Comparison of ENCODE assay signal across 10 cellular contexts in the genomic region with DNA sequence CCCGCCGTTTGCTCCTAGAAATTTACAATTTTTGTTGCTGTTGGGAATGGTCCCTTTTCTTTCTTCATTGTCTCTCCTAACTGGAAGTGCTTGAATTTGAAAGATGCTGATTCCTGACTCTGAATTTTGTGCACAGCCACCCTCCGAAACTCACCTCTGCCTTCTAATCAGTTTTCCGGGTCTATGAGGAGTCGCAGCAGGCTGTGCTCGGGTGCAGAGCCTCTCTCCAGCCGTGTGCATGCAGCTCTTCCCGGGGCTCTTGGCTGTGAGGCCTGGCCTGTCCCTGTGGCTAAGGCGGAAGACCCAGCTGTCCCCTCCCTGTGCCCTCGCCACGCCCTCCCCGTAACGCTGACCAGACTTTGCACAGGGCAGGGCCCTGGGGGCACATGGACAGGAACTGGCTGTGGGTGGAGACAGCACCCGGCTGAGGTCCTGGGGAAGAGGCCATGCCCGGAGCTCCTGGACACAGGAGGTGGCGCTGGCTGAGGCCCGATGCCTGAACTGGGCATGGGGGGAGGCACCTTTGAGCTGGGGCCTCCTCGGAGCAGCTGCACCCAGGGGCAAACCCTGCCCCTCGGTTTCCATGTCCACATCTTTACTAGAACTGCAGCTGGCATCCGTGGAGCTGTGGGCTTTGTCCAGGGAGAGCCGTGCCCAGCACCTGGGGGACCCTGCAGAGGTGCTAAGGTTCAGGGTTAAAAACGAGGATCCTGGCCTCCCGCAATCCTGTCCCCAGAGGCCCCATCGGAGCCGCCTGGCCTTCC. TPM values are rescaled to one million over a fixed set of nuclear protein-coding genes. Genes with fewer than 3 reads are reported as not detected.
DNase-seq lines count a peak whose midpoint lies in the region; ATAC-seq and TF ChIP-seq lines count a peak whose summit lies in the region.
"Had no signal": no experiment of that assay in that cellular context is flagged by ENCODE, and none has a peak within 500 bp of the region (broad histone marks: within the 10 kb centered on the region; RNA-seq: fewer than 3 reads in every experiment).

No MANE protein-coding gene starts in this region.

- POLR2A ChIA-PET in activated CD4-positive, alpha-beta T cell treated with anti-CD3 and anti-CD28 coated beads, Interleukin-2, amount 10 ng/mL, durations not matched to agents 7 days and 5 days (lab: Charles Lee), result no interaction called here

- CTCF ChIA-PET in activated CD4-positive, alpha-beta T cell treated with anti-CD3 and anti-CD28 coated beads, Interleukin-2, amount 10 ng/mL, durations not matched to agents 7 days and 5 days (lab: Charles Lee), result interaction anchor here (0.7 to 1.4 kb wide), 3 partner anchors 10 to 531 kb away, joined by 3 to 5 read pairs (median 3); partner anchors contain the start of genes ATP5ME and MYL5

- no peaks in the 10 kb centered on the region for H3K27me3 Mint-ChIP-seq in activated CD4-positive, alpha-beta T cell treated with anti-CD3 and anti-CD28 coated beads, Interleukin-2, amount 10 ng/mL, durations not matched to agents 7 days and 5 days
- H3K27me3 Mint-ChIP-seq in activated T-cell treated with anti-CD3 and anti-CD28 coated beads, Interleukin-2, amount 50 U/mL, for 72 hours (ENCODE audit: low read depth), result no peaks in the 10 kb centered on the region

- H3K9me3 ChIP-seq in right lobe of liver (no peaks in the 10 kb centered on the region), suprapubic skin (no peaks in the 10 kb centered on the region)

- TF ChIP-seq POLR2A in right lobe of liver (IDR thresholded peaks at IDR 0.05), result peak; percentile 93
- no peak for TF ChIP-seq POLR2A in suprapubic skin (IDR thresholded peaks at IDR 0.05)

- TF ChIP-seq CTCF in right lobe of liver (IDR thresholded peaks at IDR 0.05) (no peak), suprapubic skin (IDR thresholded peaks at IDR 0.05) (no peak)

- H3K27me3 ChIP-seq in right lobe of liver, result no peaks in the 10 kb centered on the region
- no peaks in the 10 kb centered on the region for H3K27me3 ChIP-seq in suprapubic skin

- TF ChIP-seq EP300 in suprapubic skin (IDR thresholded peaks at IDR 0.05), result no peak

- peaks cover 46% of the 10 kb centered on the region for H3K4me1 Mint-ChIP-seq in activated CD4-positive, alpha-beta T cell treated with anti-CD3 and anti-CD28 coated beads, Interleukin-2, amount 10 ng/mL, durations not matched to agents 7 days and 5 days
- peaks cover 27% of the 10 kb centered on the region for H3K4me1 Mint-ChIP-seq in activated T-cell treated with anti-CD3 and anti-CD28 coated beads, Interleukin-2, amount 50 U/mL, for 72 hours (ENCODE audit: low read depth)

- H3K27ac ChIP-seq in right lobe of liver (peak overlapping the region; percentile 21 to 76 (median 55)), suprapubic skin (no peak overlapping the region)

- no peak for ATAC-seq in activated T-cell treated with anti-CD3 and anti-CD28 coated beads, Interleukin-2, amount 50 U/mL, for 72 hours (replicated peaks in 1 of 2)
- peak; percentile 87 to 91 (median 90) for ATAC-seq in right lobe of liver
- ATAC-seq: activated naive CD4-positive, alpha-beta T cell treated with anti-CD3 and anti-CD28 coated beads, Interleukin-2, amount 50 U/mL, for 72 hours had no signal

- H3K4me3 Mint-ChIP-seq in activated CD4-positive, alpha-beta T cell treated with anti-CD3 and anti-CD28 coated beads, Interleukin-2, amount 10 ng/mL, durations not matched to agents 7 days and 5 days, result no peak overlapping the region
- H3K4me3 Mint-ChIP-seq in activated T-cell treated with anti-CD3 and anti-CD28 coated beads, Interleukin-2, amount 50 U/mL, for 72 hours, result no peak overlapping the region

- no peaks in the 10 kb centered on the region for H3K9me3 Mint-ChIP-seq in activated CD4-positive, alpha-beta T cell treated with anti-CD3 and anti-CD28 coated beads, Interleukin-2, amount 10 ng/mL, durations not matched to agents 7 days and 5 days
- H3K9me3 Mint-ChIP-seq in activated T-cell treated with anti-CD3 and anti-CD28 coated beads, Interleukin-2, amount 50 U/mL, for 72 hours, result no peaks in the 10 kb centered on the region
- H3K9me3 Mint-ChIP-seq: activated naive CD4-positive, alpha-beta T cell treated with anti-CD3 and anti-CD28 coated beads, Interleukin-2, amount 50 U/mL, for 72 hours had no signal

- no peak for DNase-seq in activated CD4-positive, alpha-beta T cell treated with anti-CD3 and anti-CD28 coated beads, Interleukin-2, amount 10 ng/mL, durations not matched to agents 7 days and 5 days
- DNase-seq in activated CD4-positive, alpha-beta T cell treated with anti-CD3 and anti-CD28 coated beads, Interleukin-2, amount 50 U/mL, for 1 hour, result no peak
- no peak for DNase-seq in activated T-cell treated with anti-CD3 and anti-CD28 coated beads, Interleukin-2, amount 50 U/mL, for 72 hours
- DNase-seq in right lobe of liver, result peak; percentile 93 to 97 (median 96)
- DNase-seq in suprapubic skin (ENCODE audit: low spot score in 2 of 2), result peak; percentile 70 to 76
- no peak for DNase-seq in SIG-M5 (lab: John Stamatoyannopoulos, UW)
- no peak for DNase-seq in HuH-7.5 (ENCODE audit: low spot score)
- no peak for DNase-seq in SHP77 treated with DMSO at 0.1 percent for 48 hours (lab: John Stamatoyannopoulos, UW)
- DNase-seq: SW 1271 had no signal

- intact Hi-C loops in right lobe of liver (cut with DNase I), result loop anchor here in 1 of 2 donors (5.0 kb wide), 1 partner anchor 38 kb away; no protein-coding TSS in a partner anchor

- peaks cover 0 to 32% (median 9%) of the 10 kb centered on the region in 4 donors for H3K4me1 ChIP-seq in right lobe of liver
- H3K4me1 ChIP-seq in suprapubic skin, result peaks cover 53% of the 10 kb centered on the region

- 23% methylated on average over 10 of the region's 25 CpGs for WGBS in right lobe of liver (ENCODE audit: insufficient coverage, low coverage, low lambda C conversion rate, missing lambda C conversion rate)
- 70% methylated on average over 14 of the region's 25 CpGs for WGBS in suprapubic skin

- H3K4me3 ChIP-seq in right lobe of liver (peak overlapping the region; percentile 33 to 59 (median 57)), suprapubic skin (no peak overlapping the region)

- H3K36me3 ChIP-seq in right lobe of liver (no peaks in the 10 kb centered on the region), suprapubic skin (no peaks in the 10 kb centered on the region)

- H3K27ac Mint-ChIP-seq in activated CD4-positive, alpha-beta T cell treated with anti-CD3 and anti-CD28 coated beads, Interleukin-2, amount 10 ng/mL, durations not matched to agents 7 days and 5 days, result peak overlapping the region; percentile 19
- peak overlapping the region; percentile 52 for H3K27ac Mint-ChIP-seq in activated T-cell treated with anti-CD3 and anti-CD28 coated beads, Interleukin-2, amount 50 U/mL, for 72 hours
- H3K27ac Mint-ChIP-seq: activated naive CD4-positive, alpha-beta T cell treated with anti-CD3 and anti-CD28 coated beads, Interleukin-2, amount 50 U/mL, for 72 hours had no signal

- H3K36me3 Mint-ChIP-seq in activated CD4-positive, alpha-beta T cell treated with anti-CD3 and anti-CD28 coated beads, Interleukin-2, amount 10 ng/mL, durations not matched to agents 7 days and 5 days (ENCODE audit: low read depth), result peaks cover 11% of the 10 kb centered on the region
- no peaks in the 10 kb centered on the region for H3K36me3 Mint-ChIP-seq in activated T-cell treated with anti-CD3 and anti-CD28 coated beads, Interleukin-2, amount 50 U/mL, for 72 hours (ENCODE audit: insufficient read depth in 2 of 2)

RNA-seq across cellular contexts. Expression of gene SPON2, which starts 32.6 kb away (rescaled TPM):
- total RNA-seq in activated CD4-positive, alpha-beta T cell treated with anti-CD3 and anti-CD28 coated beads, Interleukin-2, amount 10 ng/mL, durations not matched to agents 7 days and 5 days, result 10 to 100 TPM; 21.5 to 28.3 TPM
- total RNA-seq in activated T-cell treated with anti-CD3 and anti-CD28 coated beads, Interleukin-2, amount 50 U/mL, for 72 hours, result 1 to 10 TPM; 7.0 to 8.2 TPM
- total RNA-seq in right lobe of liver (100 to 1,000 TPM in 3 of 6 experiments, 10 to 100 TPM in 3; 41.9 to 138 (median 99.9) TPM), suprapubic skin (10 to 100 TPM; 22.5 to 52.3 (median 31.8) TPM)

RNA-seq across cellular contexts. Expression of gene CTBP1, which starts 43.9 kb away (rescaled TPM):
- total RNA-seq in activated CD4-positive, alpha-beta T cell treated with anti-CD3 and anti-CD28 coated beads, Interleukin-2, amount 10 ng/mL, durations not matched to agents 7 days and 5 days, result 100 to 1,000 TPM; 223 to 242 TPM
- total RNA-seq in activated T-cell treated with anti-CD3 and anti-CD28 coated beads, Interleukin-2, amount 50 U/mL, for 72 hours, result 100 to 1,000 TPM; 182 to 190 TPM
- 10 to 100 TPM; 74.8 to 85.5 (median 79.4) TPM for total RNA-seq in right lobe of liver
- 100 to 1,000 TPM; 145 to 255 (median 181) TPM for total RNA-seq in suprapubic skin

Comparison
In these comparisons a context has a peak if more than half of its experiments do, and no peak if none do; other contexts are left out.
1. DNase-seq: peak in right lobe of liver (3 of 3) and suprapubic skin (2 of 2); none in activated CD4-positive, alpha-beta T cell treated with anti-CD3 and anti-CD28 coated beads, Interleukin-2, amount 10 ng/mL, durations not matched to agents 7 days and 5 days (single experiment), activated CD4-positive, alpha-beta T cell treated with anti-CD3 and anti-CD28 coated beads, Interleukin-2, amount 50 U/mL, for 1 hour (single experiment), activated T-cell treated with anti-CD3 and anti-CD28 coated beads, Interleukin-2, amount 50 U/mL, for 72 hours (0 of 2), SIG-M5 (single experiment), HuH-7.5 (single experiment) and SHP77 treated with DMSO at 0.1 percent for 48 hours (single experiment).
2. ATAC-seq: peak in right lobe of liver (4 of 4); none in activated T-cell treated with anti-CD3 and anti-CD28 coated beads, Interleukin-2, amount 50 U/mL, for 72 hours (0 of 2).